Comparison of ENCODE assay signal across 28 cellular contexts in genomic region chr3:17945018-17945798, GRCh38.
A peak's percentile ranks its signal among the peaks of the same experiment; 100 is the strongest.
DNase-seq lines count a peak whose midpoint lies in the region; ATAC-seq and TF ChIP-seq lines count a peak whose summit lies in the region.
"Had no signal": no experiment of that assay in that cellular context is flagged by ENCODE, and none has a peak within 500 bp of the region (broad histone marks: within the 10 kb centered on the region; RNA-seq: fewer than 3 reads in every experiment).

No MANE protein-coding gene starts in this region.

- no peaks in the 10 kb centered on the region for H3K27me3 ChIP-seq in mesendoderm (ENCODE audit: insufficient read depth, low read length, poor library complexity)
- H3K27me3 ChIP-seq in CD8-positive, alpha-beta T cell (ENCODE audit: insufficient read depth, low read length), result no peaks in the 10 kb centered on the region
- H3K27me3 ChIP-seq: body of pancreas, esophagus muscularis mucosa, gastrocnemius medialis, sigmoid colon, SJCRH30, stomach, tibial artery had no signal

- H3K4me1 Mint-ChIP-seq in CD14-positive monocyte, result peaks cover 25% of the 10 kb centered on the region
- H3K4me1 Mint-ChIP-seq in CD8-positive, alpha-beta T cell (ENCODE audit: low read depth), result no peaks in the 10 kb centered on the region
- H3K4me1 Mint-ChIP-seq: activated naive CD8-positive, alpha-beta T cell treated with anti-CD3 and anti-CD28 coated beads, Interleukin-2, amount 10 ng/mL, durations not matched to agents 7 days and 5 days; immature natural killer cell had no signal

- no peaks in the 10 kb centered on the region for H3K36me3 ChIP-seq in mesendoderm (ENCODE audit: control insufficient read depth, insufficient read depth, low read length)
- H3K36me3 ChIP-seq in CD8-positive, alpha-beta T cell (ENCODE audit: insufficient read depth, low read length), result no peaks in the 10 kb centered on the region
- H3K36me3 ChIP-seq: esophagus muscularis mucosa, gastrocnemius medialis, left ventricle myocardium inferior, sigmoid colon, SJCRH30, stomach, tibial artery had no signal

- no peak overlapping the region for H3K23ac ChIP-seq in mesendoderm (ENCODE audit: low read length)

- H4K5ac ChIP-seq in mesendoderm (ENCODE audit: low read length), result no peak overlapping the region

- H3K9me3 Mint-ChIP-seq in CD14-positive monocyte, result peaks cover 0 to 6% (median 2%) of the 10 kb centered on the region in 7 donors
- no peaks in the 10 kb centered on the region for H3K9me3 Mint-ChIP-seq in CD8-positive, alpha-beta T cell
- H3K9me3 Mint-ChIP-seq: activated CD8-positive, alpha-beta T cell treated with anti-CD3 and anti-CD28 coated beads for 36 hours; effector memory CD8-positive, alpha-beta T cell; immature natural killer cell; natural killer cell treated with Interleukin-12 subunit alpha and Interleukin-12 subunit beta and Interleukin-15 and Interleukin-18, amount 100 ng/mL, for 72 hours had no signal

- no peak overlapping the region for H4K8ac ChIP-seq in mesendoderm (ENCODE audit: low read depth, low read length)

- no peak overlapping the region for H2BK15ac ChIP-seq in mesendoderm (replicated peaks; ENCODE audit: low read depth)

- no peak overlapping the region for H3K56ac ChIP-seq in mesendoderm (ENCODE audit: low read length)

- TF ChIP-seq CTCF in CD14-positive monocyte (IDR thresholded peaks at IDR 0.05), result no peak
- no peak for TF ChIP-seq CTCF in CD8-positive, alpha-beta T cell (IDR thresholded peaks at IDR 0.05)

- H3K79me1 ChIP-seq in mesendoderm (ENCODE audit: low read length), result no peaks in the 10 kb centered on the region

- no CpG with 5 or more reads among the region's 2 CpGs for WGBS in mesendoderm (ENCODE audit: extremely low coverage, insufficient coverage, low lambda C conversion rate)

- H2BK5ac ChIP-seq in mesendoderm (ENCODE audit: low read length), result no peak overlapping the region

- H2AK5ac ChIP-seq in mesendoderm (ENCODE audit: low read length), result no peak overlapping the region

- H3K4me1 ChIP-seq in mesendoderm (ENCODE audit: control insufficient read depth, low read depth, low read length), result peaks cover 3% of the 10 kb centered on the region
- no peaks in the 10 kb centered on the region for H3K4me1 ChIP-seq in CD8-positive, alpha-beta T cell (ENCODE audit: insufficient read depth, low read length)
- H3K4me1 ChIP-seq: body of pancreas, esophagus muscularis mucosa, gastrocnemius medialis, stomach, tibial artery had no signal

- H3K4me3 ChIP-seq in Jurkat, Clone E6-1 (ENCODE audit: low read length), result no peak overlapping the region
- H3K4me3 ChIP-seq in mesendoderm (ENCODE audit: low read length), result no peak overlapping the region
- H3K4me3 ChIP-seq in CD8-positive, alpha-beta T cell (ENCODE audit: low read depth, low read length), result no peak overlapping the region
- H3K4me3 ChIP-seq: body of pancreas, esophagus muscularis mucosa, gastrocnemius medialis, left ventricle myocardium inferior, sigmoid colon, SJCRH30, stomach, tibial artery had no signal

- intact Hi-C loops in CD14-positive monocyte (cut with micrococcal nuclease), result no loop called here
- intact Hi-C loops in CD8-positive, alpha-beta T cell (cut with DNase I, micrococcal nuclease), result no loop called here

- no peaks in the 10 kb centered on the region for H3K36me3 Mint-ChIP-seq in CD14-positive monocyte
- H3K36me3 Mint-ChIP-seq in CD8-positive, alpha-beta T cell, result no peaks in the 10 kb centered on the region
- H3K36me3 Mint-ChIP-seq: immature natural killer cell; natural killer cell treated with Interleukin-12 subunit alpha and Interleukin-12 subunit beta and Interleukin-15 and Interleukin-18, amount 100 ng/mL, for 72 hours had no signal

- H3K18ac ChIP-seq in mesendoderm (ENCODE audit: low read length), result no peak overlapping the region

- ATAC-seq in CD8-positive, alpha-beta T cell, result no peak
- no peak for ATAC-seq in HG03521 (IDR thresholded peaks at IDR 0.05; ENCODE audit: unreplicated experiment)
- ATAC-seq: activated CD4-positive, CD25-positive, alpha-beta regulatory T cell treated with anti-CD3 and anti-CD28 coated beads, Interleukin-2, amount 50 U/mL, for 24 hours; activated CD8-positive, alpha-beta T cell treated with anti-CD3 and anti-CD28 coated beads for 36 hours; body of pancreas; effector memory CD8-positive, alpha-beta T cell; gastrocnemius medialis; natural killer cell treated with Interleukin-12 subunit alpha and Interleukin-12 subunit beta and Interleukin-15 and Interleukin-18, amount 100 ng/mL, for 72 hours had no signal

- CTCF ChIA-PET in CD8-positive, alpha-beta T cell (lab: Charles Lee), result no interaction called here

- H3K9me3 ChIP-seq in CD8-positive, alpha-beta T cell (ENCODE audit: low read length), result no peaks in the 10 kb centered on the region
- H3K9me3 ChIP-seq: body of pancreas, esophagus muscularis mucosa, gastrocnemius medialis, left ventricle myocardium inferior, sigmoid colon, SJCRH30, stomach, tibial artery had no signal

- no peak overlapping the region for H2BK120ac ChIP-seq in mesendoderm (ENCODE audit: low read depth, low read length)

- no peak overlapping the region for H3K9ac ChIP-seq in mesendoderm (ENCODE audit: low read length)

- no peak overlapping the region for H3K4ac ChIP-seq in mesendoderm (ENCODE audit: low read depth, low read length)

- H3K27ac Mint-ChIP-seq in CD14-positive monocyte, result peak overlapping the region in 5 of 7 donors; percentile 31 to 81 (median 73)
- H3K27ac Mint-ChIP-seq in CD8-positive, alpha-beta T cell, result no peak overlapping the region
- H3K27ac Mint-ChIP-seq: activated CD8-positive, alpha-beta T cell treated with anti-CD3 and anti-CD28 coated beads for 36 hours; activated naive CD8-positive, alpha-beta T cell treated with anti-CD3 and anti-CD28 coated beads, Interleukin-2, amount 10 ng/mL, durations not matched to agents 7 days and 5 days; effector memory CD8-positive, alpha-beta T cell; immature natural killer cell; natural killer cell treated with Interleukin-12 subunit alpha and Interleukin-12 subunit beta and Interleukin-15 and Interleukin-18, amount 100 ng/mL, for 72 hours had no signal

- DNase-seq in CD14-positive monocyte (ENCODE audit: low spot score) (no peak), OCI-M1 (lab: John Stamatoyannopoulos, UW) (peak; percentile 10), mesendoderm (peak; percentile 15), NCI-H1694 (lab: John Stamatoyannopoulos, UW) (no peak), NCI-H1930 (lab: John Stamatoyannopoulos, UW) (no peak)
- DNase-seq in Jurkat, Clone E6-1 (ENCODE audit: low read depth, low spot score), result peak; percentile 92
- DNase-seq in CD8-positive, alpha-beta T cell, result no peak
- DNase-seq: activated CD8-positive, alpha-beta T cell treated with anti-CD3 and anti-CD28 coated beads for 36 hours; activated effector memory CD4-positive, alpha-beta T cell treated with Interleukin-2 at 50 U/mL for 16 hours; activated naive CD8-positive, alpha-beta T cell treated with anti-CD3 and anti-CD28 coated beads, Interleukin-2, amount 10 ng/mL, durations not matched to agents 7 days and 5 days; body of pancreas; effector memory CD8-positive, alpha-beta T cell; gastrocnemius medialis; hippocampal formation; immature natural killer cell; left ventricle myocardium inferior; midbrain; NCI-H2107; sigmoid colon; stomach; T-helper 1 cell; tibial artery had no signal

- no peak overlapping the region for H3K27ac ChIP-seq in mesendoderm (ENCODE audit: low read depth, low read length)
- no peak overlapping the region for H3K27ac ChIP-seq in CD8-positive, alpha-beta T cell (ENCODE audit: low read depth, low read length)
- H3K27ac ChIP-seq: body of pancreas, C4-2B, esophagus muscularis mucosa, gastrocnemius medialis, left ventricle myocardium inferior, sigmoid colon, SJCRH30, stomach, tibial artery had no signal

- peaks cover 0 to 1% (median 0%) of the 10 kb centered on the region in 3 donors for H3K27me3 Mint-ChIP-seq in CD14-positive monocyte (ENCODE audit: low read depth in 3 of 3)
- peaks cover 4% of the 10 kb centered on the region for H3K27me3 Mint-ChIP-seq in CD8-positive, alpha-beta T cell (ENCODE audit: low read depth)

- POLR2A ChIA-PET in CD8-positive, alpha-beta T cell (lab: Charles Lee), result no interaction called here

- H3K4me2 ChIP-seq in mesendoderm (ENCODE audit: low read length), result no peak overlapping the region

- H3K79me2 ChIP-seq in mesendoderm (ENCODE audit: control insufficient read depth, insufficient read depth, low read length), result no peaks in the 10 kb centered on the region

- H3K4me3 Mint-ChIP-seq in CD14-positive monocyte, result no peak overlapping the region
- no peak overlapping the region for H3K4me3 Mint-ChIP-seq in CD8-positive, alpha-beta T cell
- H3K4me3 Mint-ChIP-seq: activated CD8-positive, alpha-beta T cell treated with anti-CD3 and anti-CD28 coated beads for 36 hours; activated naive CD8-positive, alpha-beta T cell treated with anti-CD3 and anti-CD28 coated beads, Interleukin-2, amount 10 ng/mL, durations not matched to agents 7 days and 5 days; effector memory CD8-positive, alpha-beta T cell; immature natural killer cell; natural killer cell treated with Interleukin-12 subunit alpha and Interleukin-12 subunit beta and Interleukin-15 and Interleukin-18, amount 100 ng/mL, for 72 hours had no signal

Comparison
In these comparisons a context has a peak if more than half of its experiments do, and no peak if none do; other contexts are left out.
1. DNase-seq: peak in Jurkat, Clone E6-1 (single experiment), OCI-M1 (single experiment) and mesendoderm (single experiment); none in CD14-positive monocyte (single experiment), NCI-H1694 (single experiment), CD8-positive, alpha-beta T cell (0 of 7) and NCI-H1930 (0 of 2).